In the genomic region with DNA sequence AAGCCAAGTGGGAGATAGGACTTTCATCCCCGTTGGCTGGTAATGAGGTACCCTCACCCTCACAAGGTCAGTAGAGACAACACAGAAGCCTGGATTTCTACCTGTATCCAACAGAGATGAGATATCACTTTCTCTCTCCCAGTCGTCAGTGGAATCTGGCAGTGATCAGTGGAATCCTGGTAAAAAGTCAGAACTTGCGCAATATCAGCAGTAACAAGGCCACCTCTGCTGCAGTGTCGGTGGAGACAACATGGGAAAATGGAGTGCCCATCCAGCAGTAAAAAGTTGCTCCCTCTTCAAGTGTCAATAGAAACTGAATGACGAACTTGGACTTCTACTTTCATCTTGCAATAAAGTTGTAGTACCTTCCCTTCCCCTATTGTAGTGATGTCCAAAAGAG, we compare ENCODE assay signal across 21 cellular contexts.
"Had no signal": no experiment of that assay in that cellular context is flagged by ENCODE, and none has a peak within 500 bp of the region (broad histone marks: within the 10 kb centered on the region; RNA-seq: fewer than 3 reads in every experiment).

No MANE protein-coding gene starts in this region.

- H3K4me1 ChIP-seq: esophagus squamous epithelium, gastrocnemius medialis, heart right ventricle, left ventricle myocardium inferior, lower lobe of right lung had no signal

- H3K9me3 ChIP-seq: esophagus squamous epithelium, gastrocnemius medialis, lower lobe of right lung had no signal

- H3K4me3 ChIP-seq: coronary artery, esophagus squamous epithelium, gastrocnemius medialis, heart right ventricle, left ventricle myocardium inferior, lower lobe of right lung had no signal

- H3K27me3 ChIP-seq: esophagus squamous epithelium, gastrocnemius medialis, heart right ventricle had no signal

- ATAC-seq: effector memory CD8-positive, alpha-beta T cell; esophagus mucosa; gastrocnemius medialis; heart right ventricle; left cardiac atrium; lower lobe of right lung; naive thymus-derived CD4-positive, alpha-beta T cell had no signal

- H3K36me3 ChIP-seq: esophagus squamous epithelium, gastrocnemius medialis, heart right ventricle, left ventricle myocardium inferior, lower lobe of right lung had no signal

- H3K27ac ChIP-seq: coronary artery, epithelial cell of prostate, esophagus squamous epithelium, gastrocnemius medialis, heart right ventricle, left ventricle myocardium inferior, lower lobe of right lung had no signal

- DNase-seq: effector CD8-positive, alpha-beta T cell; effector memory CD8-positive, alpha-beta T cell; endodermal cell; erythroblast; esophagus squamous epithelium; foreskin fibroblast; foreskin melanocyte; gastrocnemius medialis; glutamatergic neuron; head of caudate nucleus; heart right ventricle; hippocampal formation; left cardiac atrium; left ventricle myocardium inferior; lower lobe of right lung; mesendoderm; midbrain; naive thymus-derived CD4-positive, alpha-beta T cell had no signal
